ENCODE assay signal across 8 cellular contexts in the genomic region with DNA sequence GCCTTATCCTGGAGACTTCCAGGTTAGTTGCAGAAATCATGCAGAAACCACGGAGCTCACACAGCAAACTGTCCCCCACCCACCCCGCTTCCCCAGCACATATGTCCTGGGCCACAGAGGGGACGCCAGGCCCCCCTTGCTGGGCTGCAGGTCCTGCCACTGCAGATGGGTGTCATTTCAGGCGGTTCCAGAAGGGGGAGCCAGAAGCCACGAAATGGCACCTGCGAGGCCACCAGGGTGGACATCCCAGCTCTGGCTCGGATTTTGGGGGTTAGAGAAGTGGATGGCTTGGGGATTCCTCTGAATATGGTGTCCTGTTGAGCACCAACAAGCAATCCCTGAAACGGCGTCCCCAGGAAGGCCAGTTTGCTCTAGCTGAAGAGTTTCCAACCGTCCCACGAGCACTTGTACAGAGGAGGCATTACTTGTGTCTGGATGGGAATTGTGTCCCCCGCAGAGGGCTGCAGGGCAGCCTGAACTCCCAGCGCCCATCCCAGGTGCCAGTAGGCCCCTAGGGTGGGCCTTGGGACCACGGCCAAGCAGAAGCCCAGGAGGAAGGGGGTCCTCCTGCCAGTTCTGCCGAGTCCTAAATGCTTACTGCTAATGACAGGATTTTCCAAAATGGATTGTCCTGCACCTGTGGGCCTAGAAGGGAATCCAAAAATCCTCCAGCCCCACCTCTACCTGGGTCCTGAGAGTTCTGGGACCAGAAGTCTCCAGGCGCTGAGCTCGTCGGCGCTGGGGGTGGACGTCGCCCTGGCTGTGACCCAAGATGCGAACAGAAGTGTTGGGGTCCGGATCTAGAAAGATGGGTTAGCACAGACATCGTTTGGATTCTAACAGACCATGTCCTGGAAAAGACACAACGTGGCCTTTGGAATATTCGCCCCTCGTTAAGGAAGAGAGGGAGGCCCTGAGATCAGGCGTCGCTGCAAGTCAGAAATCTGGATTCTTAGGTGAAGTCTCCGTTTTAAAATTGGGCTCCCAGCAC. TPM values are rescaled to one million over a fixed set of nuclear protein-coding genes. Genes with fewer than 3 reads are reported as not detected.
DNase-seq lines count a peak whose midpoint lies in the region; ATAC-seq, FAIRE-seq and TF ChIP-seq lines count a peak whose summit lies in the region.

No MANE protein-coding gene starts in this region.

- no peak overlapping the region for H3K27ac Mint-ChIP-seq in activated CD4-positive, alpha-beta memory T cell treated with anti-CD3 and anti-CD28 coated beads, Interleukin-2, amount 10 ng/mL, durations not matched to agents 7 days and 5 days
- peak overlapping the region in 4 of 6 donors; percentile 5 to 67 (median 31) for H3K27ac Mint-ChIP-seq in naive B cell

- no peaks in the 10 kb centered on the region for H3K9me1 ChIP-seq in endothelial cell of umbilical vein (replicated peaks; ENCODE audit: control insufficient read depth, extremely low read depth, insufficient read depth, low read length)

- BruUV-seq in endothelial cell of umbilical vein (replicated peaks; lab: Mats Ljungman, UMichigan): no TSS peak

- dilution Hi-C loops in endothelial cell of umbilical vein (cut with MboI; ENCODE audit: extremely low pct_ligation_motif_present, low sequenced_read_pairs): no loop called here

- TF ChIP-seq POLR2A in endothelial cell of umbilical vein (IDR thresholded peaks at IDR 0.05; ENCODE audit: low read depth, low read length): no peak

- TF ChIP-seq CTCF in endothelial cell of umbilical vein (IDR thresholded peaks at IDR 0.05; ENCODE audit: extremely low read depth in 1 of 2, insufficient read depth in 1 of 2, low read depth in 1 of 2, low read length in 2 of 2): peak; percentile 71 to 88
- TF ChIP-seq CTCF in upper lobe of right lung (IDR thresholded peaks at IDR 0.05): peak; percentile 83

- POLR2A ChIA-PET in activated CD4-positive, alpha-beta memory T cell treated with anti-CD3 and anti-CD28 coated beads, Interleukin-2, amount 10 ng/mL, durations not matched to agents 7 days and 5 days (lab: Charles Lee): interaction anchor here (0.7 kb wide), 1 partner anchor 10 kb away, joined by 3 read pairs; no protein-coding TSS in a partner anchor
- POLR2A ChIA-PET in endothelial cell of umbilical vein (lab: Charles Lee): no interaction called here

- H3K9me3 ChIP-seq in endothelial cell of umbilical vein (replicated peaks; ENCODE audit: control insufficient read depth, insufficient read depth, low read length) (no peaks in the 10 kb centered on the region), upper lobe of right lung (no peaks in the 10 kb centered on the region)

- no peaks in the 10 kb centered on the region for H3K79me2 ChIP-seq in endothelial cell of umbilical vein (ENCODE audit: control insufficient read depth, insufficient read depth, low read length)

- intact Hi-C loops in endothelial cell of umbilical vein (cut with micrococcal nuclease) (loop anchor here (1.0 to 10.0 kb wide), 2 partner anchors 147 to 654 kb away; a partner anchor contains a TSS), upper lobe of right lung (cut with DNase I) (loop anchor here (2.0 to 5.0 kb wide), 2 partner anchors 146 to 264 kb away; no protein-coding TSS in a partner anchor)

- no peaks in the 10 kb centered on the region for H4K20me1 ChIP-seq in endothelial cell of umbilical vein (replicated peaks; ENCODE audit: control insufficient read depth, extremely low read depth, insufficient read depth, low read length)

- H3K4me3 ChIP-seq in endothelial cell of umbilical vein (replicated peaks in 1 of 3; ENCODE audit: insufficient read depth in 1 of 3, low read depth in 1 of 3, low read length in 3 of 3): no peak overlapping the region
- H3K4me3 ChIP-seq in upper lobe of right lung: no peak overlapping the region

- no peak overlapping the region for H2AFZ ChIP-seq in endothelial cell of umbilical vein (ENCODE audit: low read depth, low read length)

- no peaks in the 10 kb centered on the region for H3K4me1 ChIP-seq in endothelial cell of umbilical vein (ENCODE audit: control insufficient read depth, extremely low read depth, insufficient read depth, low read length)
- peaks cover 3% of the 10 kb centered on the region for H3K4me1 ChIP-seq in upper lobe of right lung

- CTCF ChIA-PET in activated CD4-positive, alpha-beta memory T cell treated with anti-CD3 and anti-CD28 coated beads, Interleukin-2, amount 10 ng/mL, durations not matched to agents 7 days and 5 days (lab: Charles Lee): interaction anchor here (0.5 to 4.9 kb wide), 16 partner anchors 8 to 559 kb away, joined by 3 to 44 read pairs (median 4); no protein-coding TSS in a partner anchor
- CTCF ChIA-PET in endothelial cell of umbilical vein (lab: Charles Lee): interaction anchor here (0.6 to 6.3 kb wide), 16 partner anchors 10 to 300 kb away, joined by 3 to 62 read pairs (median 5); no protein-coding TSS in a partner anchor

- H3K27ac ChIP-seq in endothelial cell of umbilical vein (ENCODE audit: insufficient read depth, low read depth, low read length): no peak overlapping the region
- no peak overlapping the region for H3K27ac ChIP-seq in upper lobe of right lung

- no peaks in the 10 kb centered on the region for H3K36me3 ChIP-seq in endothelial cell of umbilical vein (ENCODE audit: control insufficient read depth in 2 of 2, extremely low read depth in 1 of 2, insufficient read depth in 2 of 2, low read length in 2 of 2)
- H3K36me3 ChIP-seq in upper lobe of right lung: peaks cover 16% of the 10 kb centered on the region

- H3K27me3 ChIP-seq in endothelial cell of umbilical vein (ENCODE audit: control insufficient read depth in 2 of 2, insufficient read depth in 2 of 2, low read length in 2 of 2): no peaks in the 10 kb centered on the region
- peaks cover 5% of the 10 kb centered on the region for H3K27me3 ChIP-seq in upper lobe of right lung

- no peak overlapping the region for H3K9ac ChIP-seq in endothelial cell of umbilical vein (replicated peaks; ENCODE audit: extremely low read depth, insufficient read depth, low read length)

- H3K4me1 Mint-ChIP-seq in activated CD4-positive, alpha-beta memory T cell treated with anti-CD3 and anti-CD28 coated beads, Interleukin-2, amount 10 ng/mL, durations not matched to agents 7 days and 5 days: peaks cover 14% of the 10 kb centered on the region
- peaks cover 5 to 16% (median 10%) of the 10 kb centered on the region in 3 donors for H3K4me1 Mint-ChIP-seq in naive B cell

- DNase-seq in AML-193 (lab: John Stamatoyannopoulos, UW) (peak; percentile 18 to 36), NAMALWA (ENCODE audit: low spot score) (peak; percentile 70), endothelial cell of umbilical vein (ENCODE audit: low read depth, low spot score) (peak; percentile 59), naive B cell (peak; percentile 66), upper lobe of right lung (peak; percentile 81)
- DNase-seq in activated CD4-positive, alpha-beta memory T cell treated with anti-CD3 and anti-CD28 coated beads, Interleukin-2, amount 10 ng/mL, durations not matched to agents 7 days and 5 days: peak; percentile 73

- no peak overlapping the region for H3K4me2 ChIP-seq in endothelial cell of umbilical vein (ENCODE audit: insufficient read depth, low read length)

- ATAC-seq in GM18511 (IDR thresholded peaks at IDR 0.05; ENCODE audit: unreplicated experiment) (peak; percentile 51), naive B cell (ENCODE audit: low read depth in 2 of 2) (peak; percentile 39 to 52), upper lobe of right lung (peak; percentile 61), HG03571 (IDR thresholded peaks at IDR 0.05; ENCODE audit: unreplicated experiment) (no peak)

- FAIRE-seq in endothelial cell of umbilical vein (lab: Jason Lieb, UNC): peak; percentile 90

- no peaks in the 10 kb centered on the region for H3K27me3 Mint-ChIP-seq in activated CD4-positive, alpha-beta memory T cell treated with anti-CD3 and anti-CD28 coated beads, Interleukin-2, amount 10 ng/mL, durations not matched to agents 7 days and 5 days
- no peaks in the 10 kb centered on the region for H3K27me3 Mint-ChIP-seq in naive B cell

- no peak overlapping the region for H3K4me3 Mint-ChIP-seq in activated CD4-positive, alpha-beta memory T cell treated with anti-CD3 and anti-CD28 coated beads, Interleukin-2, amount 10 ng/mL, durations not matched to agents 7 days and 5 days
- peak overlapping the region in 1 of 8 donors; percentile 25 for H3K4me3 Mint-ChIP-seq in naive B cell

- no peaks in the 10 kb centered on the region for H3K9me3 Mint-ChIP-seq in activated CD4-positive, alpha-beta memory T cell treated with anti-CD3 and anti-CD28 coated beads, Interleukin-2, amount 10 ng/mL, durations not matched to agents 7 days and 5 days
- no peaks in the 10 kb centered on the region for H3K9me3 Mint-ChIP-seq in naive B cell

- peaks cover 4% of the 10 kb centered on the region for H3K36me3 Mint-ChIP-seq in activated CD4-positive, alpha-beta memory T cell treated with anti-CD3 and anti-CD28 coated beads, Interleukin-2, amount 10 ng/mL, durations not matched to agents 7 days and 5 days (ENCODE audit: low read depth)
- peaks cover 0 to 6% of the 10 kb centered on the region in 2 donors for H3K36me3 Mint-ChIP-seq in naive B cell

TF ChIP-seq in endothelial cell of umbilical vein, 7 proteins besides CTCF, POLR2A, EP300 and RAD21:
- TF ChIP-seq, protein P1, sequence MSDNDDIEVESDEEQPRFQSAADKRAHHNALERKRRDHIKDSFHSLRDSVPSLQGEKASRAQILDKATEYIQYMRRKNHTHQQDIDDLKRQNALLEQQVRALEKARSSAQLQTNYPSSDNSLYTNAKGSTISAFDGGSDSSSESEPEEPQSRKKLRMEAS (IDR thresholded peaks at IDR 0.05; ENCODE audit: insufficient read depth, insufficient read length): no peak
- TF ChIP-seq FOS (IDR thresholded peaks at IDR 0.05; ENCODE audit: borderline replicate concordance, insufficient read depth, low read length) (no peak), EZH2 (IDR thresholded peaks at IDR 0.05; ENCODE audit: borderline replicate concordance, low read depth, low read length, severe bottlenecking) (no peak), JUN (IDR thresholded peaks at IDR 0.05; ENCODE audit: borderline replicate concordance, insufficient read depth, insufficient read length, low read depth) (no peak), POLR2AphosphoS5 (IDR thresholded peaks at IDR 0.05; ENCODE audit: insufficient read depth, low read depth, low read length) (no peak)

RNA-seq across cellular contexts. Expression of a gene that starts 14.6 kb away (rescaled TPM):
- 10 to 100 TPM; 43.8 to 44.5 TPM for total RNA-seq in activated CD4-positive, alpha-beta memory T cell treated with anti-CD3 and anti-CD28 coated beads, Interleukin-2, amount 10 ng/mL, durations not matched to agents 7 days and 5 days
- total RNA-seq in endothelial cell of umbilical vein (26.8 and 30.0 TPM in 2 replicates), upper lobe of right lung (16.6 TPM)
- polyA plus RNA-seq in endothelial cell of umbilical vein (11.1 and 13.6 TPM in 2 replicates), naive B cell (ENCODE audit: low read depth in 6 of 6) (10 to 100 TPM; 35.7 to 77.8 (median 51.1) TPM)
- polyA plus RNA-seq in endothelial cell of umbilical vein (2011; cell fraction: cytosol; rRNA removed): 10.6 and 12.8 TPM in 2 replicates
- 20.2 and 22.3 TPM in 2 replicates for polyA plus RNA-seq in endothelial cell of umbilical vein (2011; cell fraction: nucleus; rRNA removed)
- polyA plus RNA-seq in endothelial cell of umbilical vein (2012): 14.0 and 17.1 TPM in 2 replicates
- polyA minus RNA-seq in endothelial cell of umbilical vein: 11.6 and 15.7 TPM in 2 replicates
- polyA minus RNA-seq in endothelial cell of umbilical vein (2011; cell fraction: cytosol; rRNA and poly(A)+ RNA removed): 0.61 TPM
- polyA minus RNA-seq in endothelial cell of umbilical vein (2011; cell fraction: nucleus; rRNA and poly(A)+ RNA removed): 15.2 and 41.1 TPM in 2 replicates

Comparison
In these comparisons a context has a peak if more than half of its experiments do, and no peak if none do; other contexts are left out.
1. DNase-seq: peak in every context shown above with its lines; median percentile 81 in upper lobe of right lung; 73 in activated CD4-positive, alpha-beta memory T cell treated with anti-CD3 and anti-CD28 coated beads, Interleukin-2, amount 10 ng/mL, durations not matched to agents 7 days and 5 days; 70 in NAMALWA; 66 in naive B cell; 59 in endothelial cell of umbilical vein; 27 in AML-193.